Comparison of ENCODE assay signal across 39 cellular contexts in the genomic region with DNA sequence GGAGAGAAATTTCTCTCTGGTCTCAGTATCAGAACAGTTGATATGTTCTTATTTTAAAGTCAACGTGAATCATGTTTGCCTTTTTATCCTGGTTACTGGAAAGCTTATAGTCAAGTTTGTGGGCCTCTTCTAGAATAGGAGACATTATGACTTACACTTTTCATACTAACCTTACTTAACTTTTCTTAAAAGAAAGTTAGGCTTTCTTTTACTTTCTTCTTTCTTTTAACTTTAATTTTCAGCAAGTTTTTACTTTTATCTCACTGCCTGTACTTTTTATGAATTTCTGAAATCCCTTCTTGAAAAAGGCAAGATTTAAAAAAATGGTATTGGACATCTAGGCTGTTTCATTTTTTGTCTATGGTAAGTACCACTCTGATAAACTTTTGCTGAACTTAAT.
"Had no signal": no experiment of that assay in that cellular context is flagged by ENCODE, and none has a peak within 500 bp of the region (broad histone marks: within the 10 kb centered on the region; RNA-seq: fewer than 3 reads in every experiment).

No MANE protein-coding gene starts in this region.

- H3K4me1 ChIP-seq: adrenal gland, ascending aorta, breast epithelium had no signal

- FAIRE-seq: astrocyte, bronchial epithelial cell had no signal

- H3K27ac Mint-ChIP-seq: activated naive CD4-positive, alpha-beta T cell treated with anti-CD3 and anti-CD28 coated beads for 36 hours; activated naive CD4-positive, alpha-beta T cell treated with anti-CD3 and anti-CD28 coated beads, Interleukin-2, amount 10 ng/mL, durations not matched to agents 7 days and 5 days; activated naive CD4-positive, alpha-beta T cell treated with anti-CD3 and anti-CD28 coated beads, Interleukin-2, amount 50 U/mL, for 24 hours; activated naive CD8-positive, alpha-beta T cell; activated naive CD8-positive, alpha-beta T cell treated with anti-CD3 and anti-CD28 coated beads for 36 hours; activated naive CD8-positive, alpha-beta T cell treated with anti-CD3 and anti-CD28 coated beads, Interleukin-2, amount 10 ng/mL, durations not matched to agents 7 days and 5 days; activated naive CD8-positive, alpha-beta T cell treated with anti-CD3 and anti-CD28 coated beads, Interleukin-2, amount 50 U/mL, for 24 hours; activated T-cell treated with anti-CD3 and anti-CD28 coated beads, Interleukin-2, amount 50 U/mL, for 24 hours; activated T-cell treated with anti-CD3 and anti-CD28 coated beads, Interleukin-2, amount 50 U/mL, for 72 hours; activated T-helper 1 cell treated with anti-CD3 and anti-CD28 coated beads, Interleukin-12 subunit alpha, Interleukin-12 subunit beta, Interleukin-2, Interleukin-4 antibody, amounts not matched to agents 30 ng/mL and 10 ng/mL and 1 ng/mL, durations not matched to agents 14 hours and 24 hours and 36 hours; activated T-helper 17 cell treated with anti-CD3 and anti-CD28 coated beads, Interleukin-2, amount 50 U/mL, for 72 hours; activated T-helper 2 cell treated with anti-CD3 and anti-CD28 coated beads, Interferon-gamma antibody, Interleukin-2, Interleukin-4, amounts not matched to agents 10 μg/mL and 5 μg/mL and 100 μg/mL, durations not matched to agents 14 hours and 24 hours and 36 hours; brain had no signal

- H3K27ac ChIP-seq: adrenal gland, ascending aorta, body of pancreas, brain microvascular endothelial cell, breast epithelium, cardiac muscle cell had no signal

- ATAC-seq: activated naive CD8-positive, alpha-beta T cell treated with anti-CD3 and anti-CD28 coated beads, Interleukin-2, amount 50 U/mL, for 24 hours; activated T-cell treated with anti-CD3 and anti-CD28 coated beads, Interleukin-2, amount 50 U/mL, for 4 hours; activated T-cell treated with anti-CD3 and anti-CD28 coated beads, Interleukin-2, amount 50 U/mL, for 72 hours; activated T-helper 17 cell treated with anti-CD3 and anti-CD28 coated beads, Interleukin-2, amount 50 U/mL, for 72 hours; body of pancreas had no signal

- DNase-seq: activated effector memory CD4-positive, alpha-beta T cell treated with anti-CD3 and anti-CD28 coated beads, Interleukin-2, amount 50 U/mL, for 16 hours; activated effector memory CD4-positive, alpha-beta T cell treated with Interleukin-2 at 50 U/mL for 16 hours; activated gamma-delta T cell; activated gamma-delta T cell treated with Interleukin-2 at 50 U/mL for 16 hours; activated naive CD4-positive, alpha-beta T cell; activated naive CD4-positive, alpha-beta T cell treated with anti-CD3 and anti-CD28 coated beads for 36 hours; activated naive CD4-positive, alpha-beta T cell treated with anti-CD3 and anti-CD28 coated beads, Interleukin-2, amount 10 ng/mL, durations not matched to agents 7 days and 5 days; activated naive CD4-positive, alpha-beta T cell treated with anti-CD3 and anti-CD28 coated beads, Interleukin-2, amount 50 U/mL, for 16 hours; activated naive CD4-positive, alpha-beta T cell treated with Interleukin-2 at 50 U/mL for 16 hours; activated naive CD8-positive, alpha-beta T cell treated with anti-CD3 and anti-CD28 coated beads for 36 hours; activated naive CD8-positive, alpha-beta T cell treated with anti-CD3 and anti-CD28 coated beads, Interleukin-2, amount 10 ng/mL, durations not matched to agents 7 days and 5 days; activated naive CD8-positive, alpha-beta T cell treated with anti-CD3 and anti-CD28 coated beads, Interleukin-2, amount 50 U/mL, for 24 hours; activated T-cell treated with anti-CD3 and anti-CD28 coated beads, Interleukin-2, amount 50 U/mL, for 1 hour; activated T-cell treated with anti-CD3 and anti-CD28 coated beads, Interleukin-2, amount 50 U/mL, for 24 hours; activated T-cell treated with anti-CD3 and anti-CD28 coated beads, Interleukin-2, amount 50 U/mL, for 4 hours; activated T-cell treated with anti-CD3 and anti-CD28 coated beads, Interleukin-2, amount 50 U/mL, for 48 hours; activated T-cell treated with anti-CD3 and anti-CD28 coated beads, Interleukin-2, amount 50 U/mL, for 72 hours; adrenal gland; amniotic stem cell; amygdala; anterior cingulate cortex; aorta; body of pancreas; brain microvascular endothelial cell; caudate nucleus; central memory CD4-positive, alpha-beta T cell; cerebellar nuclear complex had no signal

- H3K9me3 ChIP-seq: adrenal gland, ascending aorta, body of pancreas, breast epithelium had no signal

- H3K36me3 Mint-ChIP-seq: activated naive CD4-positive, alpha-beta T cell treated with anti-CD3 and anti-CD28 coated beads, Interleukin-2, amount 10 ng/mL, durations not matched to agents 7 days and 5 days; activated naive CD8-positive, alpha-beta T cell; activated naive CD8-positive, alpha-beta T cell treated with anti-CD3 and anti-CD28 coated beads for 36 hours; activated naive CD8-positive, alpha-beta T cell treated with anti-CD3 and anti-CD28 coated beads, Interleukin-2, amount 10 ng/mL, durations not matched to agents 7 days and 5 days had no signal

- H3K4me3 ChIP-seq: adrenal gland, ascending aorta, body of pancreas, breast epithelium, cardiac muscle cell had no signal

- H3K36me3 ChIP-seq: adrenal gland, ascending aorta, brain microvascular endothelial cell, breast epithelium, cardiac muscle cell had no signal

- H3K9me3 Mint-ChIP-seq: activated naive CD4-positive, alpha-beta T cell treated with anti-CD3 and anti-CD28 coated beads for 36 hours; activated naive CD4-positive, alpha-beta T cell treated with anti-CD3 and anti-CD28 coated beads, Interleukin-2, amount 10 ng/mL, durations not matched to agents 7 days and 5 days; activated naive CD4-positive, alpha-beta T cell treated with anti-CD3 and anti-CD28 coated beads, Interleukin-2, amount 50 U/mL, for 24 hours; activated naive CD8-positive, alpha-beta T cell treated with anti-CD3 and anti-CD28 coated beads for 36 hours; activated naive CD8-positive, alpha-beta T cell treated with anti-CD3 and anti-CD28 coated beads, Interleukin-2, amount 10 ng/mL, durations not matched to agents 7 days and 5 days; activated naive CD8-positive, alpha-beta T cell treated with anti-CD3 and anti-CD28 coated beads, Interleukin-2, amount 50 U/mL, for 24 hours; activated T-cell treated with anti-CD3 and anti-CD28 coated beads, Interleukin-2, amount 50 U/mL, for 24 hours; activated T-cell treated with anti-CD3 and anti-CD28 coated beads, Interleukin-2, amount 50 U/mL, for 4 hours; activated T-cell treated with anti-CD3 and anti-CD28 coated beads, Interleukin-2, amount 50 U/mL, for 72 hours; activated T-helper 1 cell treated with anti-CD3 and anti-CD28 coated beads, Interleukin-12 subunit alpha, Interleukin-12 subunit beta, Interleukin-2, Interleukin-4 antibody, amounts not matched to agents 30 ng/mL and 10 ng/mL and 1 ng/mL, durations not matched to agents 14 hours and 24 hours and 36 hours; activated T-helper 17 cell treated with anti-CD3 and anti-CD28 coated beads, Interleukin-2, amount 50 U/mL, for 72 hours; activated T-helper 2 cell treated with anti-CD3 and anti-CD28 coated beads, Interferon-gamma antibody, Interleukin-2, Interleukin-4, amounts not matched to agents 10 μg/mL and 5 μg/mL and 100 μg/mL, durations not matched to agents 14 hours and 24 hours and 36 hours; brain; central memory CD8-positive, alpha-beta T cell had no signal
